ENCODE assay signal across 1 cellular context in the genomic region with DNA sequence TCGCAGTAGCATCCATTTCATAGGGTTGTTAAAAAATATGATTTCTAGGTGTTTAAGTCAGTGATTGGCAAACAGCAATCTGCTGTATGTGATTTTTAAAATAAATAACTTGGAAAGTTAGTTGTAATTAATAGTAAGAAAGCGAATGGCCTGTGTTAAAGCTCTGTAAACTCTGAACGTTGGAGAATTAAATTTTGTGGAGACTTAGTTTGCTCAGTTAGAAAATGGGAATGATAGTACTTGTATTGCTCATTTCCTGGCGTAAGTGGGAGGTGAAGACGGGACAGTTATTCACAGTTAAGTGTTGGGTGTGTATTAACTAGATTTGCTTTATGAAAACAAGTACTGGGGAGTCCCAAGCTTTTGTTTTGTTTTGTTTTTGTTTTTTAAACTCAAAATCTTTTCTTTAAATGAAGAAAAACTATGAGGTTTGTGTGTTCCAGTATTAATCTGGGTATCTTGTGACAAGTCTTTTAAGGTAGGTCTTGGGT.
TF ChIP-seq lines count a peak whose summit lies in the region.

No MANE protein-coding gene starts in this region.

TF ChIP-seq in HepG2, 621 proteins besides CTCF, POLR2A, EP300 and RAD21:
- TF ChIP-seq KDM1A (CRISPR knock-in tag; IDR thresholded peaks at IDR 0.05): peak; percentile 3; the same call in 1 of the 2 replicates
- no peak for TF ChIP-seq HMG20B (CRISPR knock-in tag; conservative IDR thresholded peaks at IDR 0.05)
